In the genomic region with DNA sequence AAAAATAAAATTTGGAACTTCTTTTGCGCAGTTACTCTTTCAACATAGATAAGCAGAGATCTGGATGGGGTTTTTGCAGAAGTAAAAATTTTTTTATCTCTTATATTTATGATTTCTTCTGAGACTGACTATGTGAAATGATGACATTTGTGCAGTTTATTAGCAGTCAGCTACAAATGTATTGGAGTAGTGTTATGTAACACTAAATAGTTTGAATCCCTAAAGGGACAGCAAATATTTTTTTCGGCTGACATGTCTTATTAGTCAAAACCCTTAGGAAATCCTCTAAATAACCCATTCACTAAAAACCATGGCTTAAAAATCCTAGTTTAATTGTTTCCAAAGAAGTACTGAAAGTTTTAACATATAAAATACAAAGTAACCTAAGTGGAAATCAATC, we compare ENCODE assay signal across 33 cellular contexts. TPM values are rescaled to one million over a fixed set of nuclear protein-coding genes. Genes with fewer than 3 reads are reported as not detected.
"Had no signal": no experiment of that assay in that cellular context is flagged by ENCODE, and none has a peak within 500 bp of the region (broad histone marks: within the 10 kb centered on the region; RNA-seq: fewer than 3 reads in every experiment).

No MANE protein-coding gene starts in this region.

- H3K27me3 ChIP-seq: brain microvascular endothelial cell, Peyer's patch had no signal

- H3K4me1 Mint-ChIP-seq: activated CD4-positive, alpha-beta memory T cell treated with anti-CD3 and anti-CD28 coated beads, Interleukin-2, amount 10 ng/mL, durations not matched to agents 7 days and 5 days; activated CD8-positive, alpha-beta memory T cell treated with anti-CD3 and anti-CD28 coated beads, Interleukin-2, amount 10 ng/mL, durations not matched to agents 7 days and 5 days; activated naive CD4-positive, alpha-beta T cell treated with anti-CD3 and anti-CD28 coated beads, Interleukin-2, amount 10 ng/mL, durations not matched to agents 7 days and 5 days; activated naive CD8-positive, alpha-beta T cell treated with anti-CD3 and anti-CD28 coated beads, Interleukin-2, amount 50 U/mL, for 24 hours; central memory CD8-positive, alpha-beta T cell had no signal

- ATAC-seq: activated CD8-positive, alpha-beta memory T cell treated with anti-CD3 and anti-CD28 coated beads, Interleukin-2, amount 10 ng/mL, durations not matched to agents 7 days and 5 days; activated naive CD8-positive, alpha-beta T cell treated with anti-CD3 and anti-CD28 coated beads, Interleukin-2, amount 50 U/mL, for 24 hours had no signal

- H3K4me1 ChIP-seq: Peyer's patch had no signal

- H3K4me3 Mint-ChIP-seq: activated CD4-positive, alpha-beta memory T cell treated with anti-CD3 and anti-CD28 coated beads, Interleukin-2, amount 10 ng/mL, durations not matched to agents 7 days and 5 days; activated CD8-positive, alpha-beta memory T cell treated with anti-CD3 and anti-CD28 coated beads, Interleukin-2, amount 10 ng/mL, durations not matched to agents 7 days and 5 days; activated naive CD4-positive, alpha-beta T cell treated with anti-CD3 and anti-CD28 coated beads, Interleukin-2, amount 10 ng/mL, durations not matched to agents 7 days and 5 days; activated naive CD8-positive, alpha-beta T cell; activated naive CD8-positive, alpha-beta T cell treated with anti-CD3 and anti-CD28 coated beads, Interleukin-2, amount 50 U/mL, for 24 hours; central memory CD8-positive, alpha-beta T cell had no signal

- H3K27ac ChIP-seq: brain microvascular endothelial cell, KMS-11, Peyer's patch, WERI-Rb-1 had no signal

- H3K9me3 Mint-ChIP-seq: activated CD4-positive, alpha-beta memory T cell treated with anti-CD3 and anti-CD28 coated beads, Interleukin-2, amount 10 ng/mL, durations not matched to agents 7 days and 5 days; activated naive CD4-positive, alpha-beta T cell treated with anti-CD3 and anti-CD28 coated beads, Interleukin-2, amount 10 ng/mL, durations not matched to agents 7 days and 5 days had no signal

- H3K36me3 Mint-ChIP-seq: activated CD8-positive, alpha-beta memory T cell treated with anti-CD3 and anti-CD28 coated beads, Interleukin-2, amount 10 ng/mL, durations not matched to agents 7 days and 5 days; activated naive CD4-positive, alpha-beta T cell treated with anti-CD3 and anti-CD28 coated beads, Interleukin-2, amount 10 ng/mL, durations not matched to agents 7 days and 5 days; activated naive CD8-positive, alpha-beta T cell had no signal

- DNase-seq: activated CD4-positive, alpha-beta memory T cell treated with anti-CD3 and anti-CD28 coated beads, Interleukin-2, amount 10 ng/mL, durations not matched to agents 7 days and 5 days; activated CD4-positive, alpha-beta T cell treated with anti-CD3 and anti-CD28 coated beads for 1 hour; activated CD4-positive, alpha-beta T cell treated with anti-CD3 and anti-CD28 coated beads for 48 hours; activated CD4-positive, CD25-positive, alpha-beta regulatory T cell; activated CD8-positive, alpha-beta memory T cell treated with anti-CD3 and anti-CD28 coated beads for 24 hours; activated CD8-positive, alpha-beta memory T cell treated with anti-CD3 and anti-CD28 coated beads, Interleukin-2, amount 10 ng/mL, durations not matched to agents 7 days and 5 days; activated CD8-positive, alpha-beta memory T cell treated with anti-CD3 and anti-CD28 coated beads, Interleukin-2, amount 50 U/mL, for 48 hours; activated effector memory CD4-positive, alpha-beta T cell treated with Interleukin-2 at 50 U/mL for 16 hours; activated naive CD4-positive, alpha-beta T cell treated with anti-CD3 and anti-CD28 coated beads, Interleukin-2, amount 10 ng/mL, durations not matched to agents 7 days and 5 days; activated naive CD8-positive, alpha-beta T cell treated with anti-CD3 and anti-CD28 coated beads, Interleukin-2, amount 50 U/mL, for 24 hours; activated T-cell treated with anti-CD3 and anti-CD28 coated beads, Interleukin-2, amount 50 U/mL, for 48 hours; anterior cingulate cortex; brain microvascular endothelial cell; NCI-H1092 treated with DMSO at 0.1 percent for 48 hours; NCI-H1417; NCI-H146; NCI-H187; NCI-H2029 treated with DMSO at 0.1 percent for 48 hours; NCI-H2107; NCI-H2171 treated with DMSO at 0.1 percent for 48 hours; NCI-H2227 treated with DMSO at 0.1 percent for 48 hours; NCI-H446 treated with DMSO at 0.1 percent for 48 hours; NCI-H524; Peyer's patch; RPMI8226; SW 1271; T-helper 1 cell; T-helper 2 cell; T1000; WERI-Rb-1 had no signal

- H3K9ac ChIP-seq: KMS-11 had no signal

- H3K27ac Mint-ChIP-seq: activated CD4-positive, alpha-beta memory T cell treated with anti-CD3 and anti-CD28 coated beads, Interleukin-2, amount 10 ng/mL, durations not matched to agents 7 days and 5 days; activated CD8-positive, alpha-beta memory T cell treated with anti-CD3 and anti-CD28 coated beads, Interleukin-2, amount 10 ng/mL, durations not matched to agents 7 days and 5 days; activated naive CD4-positive, alpha-beta T cell treated with anti-CD3 and anti-CD28 coated beads, Interleukin-2, amount 10 ng/mL, durations not matched to agents 7 days and 5 days; activated naive CD8-positive, alpha-beta T cell; activated naive CD8-positive, alpha-beta T cell treated with anti-CD3 and anti-CD28 coated beads, Interleukin-2, amount 50 U/mL, for 24 hours had no signal

- H3K27me3 Mint-ChIP-seq: activated CD8-positive, alpha-beta memory T cell treated with anti-CD3 and anti-CD28 coated beads, Interleukin-2, amount 10 ng/mL, durations not matched to agents 7 days and 5 days; activated naive CD4-positive, alpha-beta T cell treated with anti-CD3 and anti-CD28 coated beads, Interleukin-2, amount 10 ng/mL, durations not matched to agents 7 days and 5 days; activated naive CD8-positive, alpha-beta T cell; activated naive CD8-positive, alpha-beta T cell treated with anti-CD3 and anti-CD28 coated beads, Interleukin-2, amount 50 U/mL, for 24 hours had no signal

- H3K36me3 ChIP-seq: brain microvascular endothelial cell, Peyer's patch, WERI-Rb-1 had no signal

- H3K4me3 ChIP-seq: Peyer's patch had no signal

RNA-seq across cellular contexts. Expression of a gene that starts 48.0 kb away (rescaled TPM):
- total RNA-seq: activated CD4-positive, alpha-beta memory T cell treated with anti-CD3 and anti-CD28 coated beads, Interleukin-2, amount 10 ng/mL, durations not matched to agents 7 days and 5 days; activated CD8-positive, alpha-beta memory T cell treated with anti-CD3 and anti-CD28 coated beads, Interleukin-2, amount 10 ng/mL, durations not matched to agents 7 days and 5 days had no signal
